25 cellular contexts compared by ENCODE assay signal in genomic region chr3:23330568-23330967, GRCh38.
"Had no signal": no experiment of that assay in that cellular context is flagged by ENCODE, and none has a peak within 500 bp of the region (broad histone marks: within the 10 kb centered on the region; RNA-seq: fewer than 3 reads in every experiment).

No MANE protein-coding gene starts in this region.

- H3K9me3 ChIP-seq: esophagus muscularis mucosa, psoas muscle, right lobe of liver, spleen, testis, tibial nerve, upper lobe of right lung, vagina had no signal

- DNase-seq: cortex of kidney; effector memory CD4-positive, alpha-beta T cell; foreskin melanocyte; head of caudate nucleus; left colon; left ventricle myocardium superior; mesendoderm; naive B cell; psoas muscle; retina; right lobe of liver; spleen; stimulated activated CD4-positive, alpha-beta T cell treated with anti-CD3 and anti-CD28 coated beads, Interleukin-15, amount 100 ng/mL, for 24 hours; stimulated activated CD4-positive, alpha-beta T cell treated with anti-CD3 and anti-CD28 coated beads, Interleukin-1b, Interleukin-23, amount 100 ng/mL, for 48 hours; stimulated activated CD4-positive, alpha-beta T cell treated with anti-CD3 and anti-CD28 coated beads, Interleukin-4, amount 100 ng/mL, for 4 hours; stimulated activated naive B cell treated with anti-CD40 and anti-IgM and Interleukin-4, amounts not matched to agents 10 μg/mL and 1 μg/mL and 100 μg/mL, for 72 hours; stimulated activated naive CD8-positive, alpha-beta T cell treated with anti-CD3 and anti-CD28 coated beads, Interleukin-15, amount 100 ng/mL, for 72 hours; testis; upper lobe of right lung had no signal

- H3K4me3 ChIP-seq: esophagus muscularis mucosa, hepatocyte, lung, right lobe of liver, spleen, testis, tibial nerve, upper lobe of right lung, vagina had no signal

- H3K36me3 ChIP-seq: esophagus muscularis mucosa, right lobe of liver, spleen, tibial nerve, upper lobe of right lung, vagina had no signal

- H3K27me3 ChIP-seq: esophagus muscularis mucosa, hepatocyte, right lobe of liver, spleen, testis, tibial nerve, upper lobe of right lung, vagina had no signal

- H3K4me1 ChIP-seq: right lobe of liver, testis, vagina had no signal

- H3K27ac ChIP-seq: epithelial cell of prostate, esophagus muscularis mucosa, hepatocyte, psoas muscle, right lobe of liver, spleen, testis, tibial nerve, upper lobe of right lung, vagina had no signal

- ATAC-seq: left colon; left ventricle myocardium superior; right lobe of liver; stimulated activated naive B cell treated with anti-CD40 and anti-IgM and Interleukin-4, amounts not matched to agents 10 μg/mL and 1 μg/mL and 100 μg/mL, for 72 hours; stimulated activated naive CD8-positive, alpha-beta T cell treated with anti-CD3 and anti-CD28 coated beads, Interleukin-15, amount 100 ng/mL, for 72 hours; upper lobe of right lung had no signal
